In genomic region chr20:53889411-53890148, GRCh38 we compare ENCODE assay signal across 20 cellular contexts.
DNase-seq lines count a peak whose midpoint lies in the region; ATAC-seq, FAIRE-seq and TF ChIP-seq lines count a peak whose summit lies in the region.
"Had no signal": no experiment of that assay in that cellular context is flagged by ENCODE, and none has a peak within 500 bp of the region (broad histone marks: within the 10 kb centered on the region; RNA-seq: fewer than 3 reads in every experiment).

No MANE protein-coding gene starts in this region.

- H3K79me2 ChIP-seq in HepG2 (ENCODE audit: insufficient read depth, low read length) (no peaks in the 10 kb centered on the region), osteoblast (ENCODE audit: insufficient read depth, low read length) (no peaks in the 10 kb centered on the region)

- no peaks in the 10 kb centered on the region for H4K20me1 ChIP-seq in HepG2 (ENCODE audit: insufficient read depth, low read length)
- no peaks in the 10 kb centered on the region for H4K20me1 ChIP-seq in osteoblast (ENCODE audit: insufficient read depth, low read length)
- H4K20me1 ChIP-seq: BLaER1 had no signal

- no peak overlapping the region for H3K4me2 ChIP-seq in HepG2 (ENCODE audit: low read depth, low read length)
- H3K4me2 ChIP-seq in osteoblast (ENCODE audit: insufficient read depth, low read length) = no peak overlapping the region
- H3K4me2 ChIP-seq: BLaER1 had no signal

- POLR2A ChIA-PET in HepG2 (lab: Yijun Ruan, JAX) = no interaction called here
- POLR2A ChIA-PET in Panc1 (lab: Charles Lee) = no interaction called here

- H3K27ac ChIP-seq in HepG2 (ENCODE audit: extremely low read length, insufficient read depth, low read length) (no peak overlapping the region), right lobe of liver (no peak overlapping the region), Panc1 (ENCODE audit: low read length) (peak overlapping the region; percentile 90), osteoblast (ENCODE audit: low read depth, low read length) (peak overlapping the region; percentile 41)
- H3K27ac ChIP-seq: BLaER1, GM23248 had no signal

- no peak for TF ChIP-seq POLR2A in HepG2 (IDR thresholded peaks at IDR 0.05; ENCODE audit: insufficient read depth in 1 of 2, low read depth in 2 of 2, low read length in 2 of 2)
- TF ChIP-seq POLR2A in right lobe of liver (IDR thresholded peaks at IDR 0.05) = no peak
- no peak for TF ChIP-seq POLR2A in GM12892 (IDR thresholded peaks at IDR 0.05; ENCODE audit: low read depth, low read length)

- TF ChIP-seq CTCF in HepG2 (CRISPR knock-in tag; IDR thresholded peaks at IDR 0.05) (no peak), right lobe of liver (IDR thresholded peaks at IDR 0.05) (no peak), Panc1 (IDR thresholded peaks at IDR 0.05) (no peak), osteoblast (IDR thresholded peaks at IDR 0.05; ENCODE audit: extremely low read depth, low read depth, low read length) (no peak)

- H3K4me3 ChIP-seq in HepG2 (replicated peaks in 1 of 3; ENCODE audit: insufficient read depth in 1 of 3, low read depth in 2 of 3, low read length in 3 of 3) = no peak overlapping the region
- no peak overlapping the region for H3K4me3 ChIP-seq in right lobe of liver
- H3K4me3 ChIP-seq in Panc1 (ENCODE audit: low read depth in 2 of 2, low read length in 2 of 2) = no peak overlapping the region
- H3K4me3 ChIP-seq in osteoblast (ENCODE audit: insufficient read depth, low read length) = no peak overlapping the region
- H3K4me3 ChIP-seq: BLaER1, GM12878, GM23248, HAP-1 had no signal

- no peak for FAIRE-seq in HepG2 (lab: Jason Lieb, UNC)
- no peak for FAIRE-seq in GM12892 (lab: Jason Lieb, UNC)
- FAIRE-seq: GM12878, GM19239 had no signal

- H3K4me1 ChIP-seq in HepG2 (ENCODE audit: insufficient read depth, low read length) = peaks cover 49% of the 10 kb centered on the region
- no peaks in the 10 kb centered on the region for H3K4me1 ChIP-seq in right lobe of liver
- H3K4me1 ChIP-seq in Panc1 (ENCODE audit: control insufficient read depth, insufficient read depth, low read length) = peaks cover 31% of the 10 kb centered on the region
- peaks cover 11% of the 10 kb centered on the region for H3K4me1 ChIP-seq in osteoblast (ENCODE audit: insufficient read depth, low read length)

- no TSS peak for BruUV-seq in HepG2 (replicated peaks; lab: Mats Ljungman, UMichigan)
- BruUV-seq in Panc1 (replicated peaks; lab: Mats Ljungman, UMichigan) = no TSS peak

- no peak for ATAC-seq in HepG2
- no peak for ATAC-seq in right lobe of liver
- ATAC-seq in Panc1 = no peak
- no peak for ATAC-seq in GM21737 (IDR thresholded peaks at IDR 0.05; ENCODE audit: unreplicated experiment)
- ATAC-seq: GM12878 had no signal

- CTCF ChIA-PET in HepG2 (lab: Yijun Ruan, JAX; ENCODE audit: low intra/inter-chr PET ratio, low total read pairs) (no interaction called here), Panc1 (lab: Charles Lee) (no interaction called here)

- H3K9me3 ChIP-seq in HepG2 (ENCODE audit: low read length) (no peaks in the 10 kb centered on the region), right lobe of liver (no peaks in the 10 kb centered on the region), Panc1 (ENCODE audit: control insufficient read depth, insufficient read depth, low read depth, low read length) (peaks cover 2% of the 10 kb centered on the region; the same call in 1 of the 2 replicates), osteoblast (ENCODE audit: low read depth, low read length) (peaks cover 4% of the 10 kb centered on the region)
- H3K9me3 ChIP-seq: BLaER1, HAP-1 had no signal

- intact Hi-C loops in HepG2 (cut with micrococcal nuclease; ENCODE audit: unreplicated experiment) = no loop called here
- intact Hi-C loops in right lobe of liver (cut with DNase I) = no loop called here
- intact Hi-C loops in Panc1 (cut with micrococcal nuclease; ENCODE audit: unreplicated experiment) = no loop called here

- peaks cover 0 to 3% of the 10 kb centered on the region in 2 experiments; a peak in 1 of 5 replicates for H3K27me3 ChIP-seq in HepG2 (ENCODE audit: control insufficient read depth in 1 of 2, insufficient read depth in 2 of 2, low read length in 2 of 2)
- no peaks in the 10 kb centered on the region for H3K27me3 ChIP-seq in right lobe of liver
- no peaks in the 10 kb centered on the region for H3K27me3 ChIP-seq in Panc1 (ENCODE audit: control insufficient read depth, insufficient read depth, low read length)
- H3K27me3 ChIP-seq in osteoblast (ENCODE audit: insufficient read depth, low read length) = no peaks in the 10 kb centered on the region
- H3K27me3 ChIP-seq: BLaER1 had no signal

- 53% methylated on average over 10 of the region's 10 CpGs for WGBS in HepG2 (ENCODE audit: low lambda C conversion rate)
- 94% methylated on average over 9 of the region's 10 CpGs for WGBS in right lobe of liver (ENCODE audit: insufficient coverage, low coverage, low lambda C conversion rate, missing lambda C conversion rate)

- TF ChIP-seq EP300 in HepG2 (IDR thresholded peaks at IDR 0.05; ENCODE audit: low read depth in 2 of 2, low read length in 2 of 2) (no peak), HepG2 (CRISPR knock-in tag; IDR thresholded peaks at IDR 0.05; ENCODE audit: borderline replicate concordance) (no peak)

- H2AFZ ChIP-seq in HepG2 (ENCODE audit: low read length) = no peak overlapping the region
- H2AFZ ChIP-seq in osteoblast (ENCODE audit: low read length) = no peak overlapping the region
- H2AFZ ChIP-seq: GM23248 had no signal

- H3K36me3 ChIP-seq in HepG2 (replicated peaks in 1 of 2; ENCODE audit: control insufficient read depth in 1 of 2, insufficient read depth in 2 of 2, low read length in 2 of 2) (no peaks in the 10 kb centered on the region), right lobe of liver (no peaks in the 10 kb centered on the region), Panc1 (ENCODE audit: control insufficient read depth, insufficient read depth, low read length) (no peaks in the 10 kb centered on the region), osteoblast (ENCODE audit: insufficient read depth, low read length) (no peaks in the 10 kb centered on the region)
- H3K36me3 ChIP-seq: BLaER1, HAP-1 had no signal

- H3K9ac ChIP-seq in HepG2 (ENCODE audit: insufficient read depth, low read depth, low read length) = no peak overlapping the region
- H3K9ac ChIP-seq: BLaER1, GM23248 had no signal

- DNase-seq in HepG2 (ENCODE audit: low spot score) = no peak
- DNase-seq in right lobe of liver = no peak
- DNase-seq in Panc1 (ENCODE audit: low read depth, low spot score) = no peak
- no peak for DNase-seq in osteoblast (ENCODE audit: insufficient read length, low spot score, missing footprints)
- no peak for DNase-seq in DMS 273 (lab: John Stamatoyannopoulos, UW; ENCODE audit: unreplicated experiment)
- no peak for DNase-seq in HCEC 1CT
- no peak for DNase-seq in GM12892 (ENCODE audit: insufficient read length)
- DNase-seq: 8988T; CD4-positive, alpha-beta memory T cell; DMS 273 treated with DMSO at 0.1 percent for 48 hours; DMS53; DND-41; EL; GM23248; HFFc6 had no signal

- in situ Hi-C loops in HepG2 (cut with HindIII; ENCODE audit: extremely low pct_ligation_motif_present, low pct_unique_long_range_greater_than_20kb) = no loop called here
- in situ Hi-C loops in Panc1 (cut with HindIII; ENCODE audit: low pct_unique_long_range_greater_than_20kb, low sequenced_read_pairs) = no loop called here

- no peak for TF ChIP-seq RAD21 in HepG2 (CRISPR knock-in tag; IDR thresholded peaks at IDR 0.05)

TF ChIP-seq in HepG2, 621 proteins besides CTCF, POLR2A, EP300 and RAD21:
- TF ChIP-seq ZFAT (CRISPR knock-in tag; conservative IDR thresholded peaks at IDR 0.05) (0 out of 2 replicates have a peak, but pooled peaks have one; percentile 21), HDAC1 (CRISPR knock-in tag; IDR thresholded peaks at IDR 0.05) (0 out of 2 replicates have a peak, but pooled peaks have one; percentile 2), ZKSCAN1 (IDR thresholded peaks at IDR 0.05; ENCODE audit: low read length) (no peak)

Comparison
In these comparisons a context has a peak if more than half of its experiments do, and no peak if none do; other contexts are left out.
1. H3K27ac ChIP-seq: peak in Panc1 (single experiment) and osteoblast (single experiment); none in HepG2 (single experiment) and right lobe of liver (0 of 3).